ENCODE assay signal across 11 cellular contexts in genomic region chr2:84173041-84173440, GRCh38.
"Had no signal": no experiment of that assay in that cellular context is flagged by ENCODE, and none has a peak within 500 bp of the region (broad histone marks: within the 10 kb centered on the region; RNA-seq: fewer than 3 reads in every experiment).

No MANE protein-coding gene starts in this region.

- H3K9me3 ChIP-seq: HAP-1 had no signal

- DNase-seq: GM23248, GOT3, H7, H9, HCEC 1CT, HFFc6 had no signal

- H3K27ac ChIP-seq: GM23248 had no signal

- H2AFZ ChIP-seq: GM23248 had no signal

- H3K4me3 ChIP-seq: GM23248, GM23338, HAP-1 had no signal

- FAIRE-seq: H1, H54 had no signal

- H3K4me2 ChIP-seq: GM23338 had no signal

- H3K9ac ChIP-seq: GM23248 had no signal

- ATAC-seq: GM23338, HCT116 had no signal

- H3K36me3 ChIP-seq: HAP-1 had no signal
